Comparison of ENCODE assay signal across 1 cellular context in genomic region chr7:95501261-95501816, GRCh38.
A peak's percentile ranks its signal among the peaks of the same experiment; 100 is the strongest.
TF ChIP-seq lines count a peak whose summit lies in the region.

No MANE protein-coding gene starts in this region.

TF ChIP-seq in GM12878, 131 proteins besides CTCF, POLR2A, EP300 and RAD21 (continued from another document and continues in another):
- TF ChIP-seq POLR2AphosphoS5 (IDR thresholded peaks at IDR 0.05; ENCODE audit: low read length) (no peak), POLR2AphosphoS2 (IDR thresholded peaks at IDR 0.05; ENCODE audit: low read depth, low read length) (no peak), JUND (IDR thresholded peaks at IDR 0.05; ENCODE audit: low read depth, low read length) (no peak; the same call in 1 of the 2 replicates), TARDBP (IDR thresholded peaks at IDR 0.05; ENCODE audit: borderline replicate concordance) (no peak), TCF3 (IDR thresholded peaks at IDR 0.05; ENCODE audit: borderline replicate concordance, insufficient read depth, low read depth, low read length) (no peak), PAX5 (IDR thresholded peaks at IDR 0.05; ENCODE audit: borderline replicate concordance, low read depth, low read length) (peak; percentile 73; the same call in 1 of the 2 replicates), CHD1 (IDR thresholded peaks at IDR 0.05; ENCODE audit: low read depth, low read length) (no peak), ATF2 (IDR thresholded peaks at IDR 0.05; ENCODE audit: low read length) (peak; percentile 92), SKIL (IDR thresholded peaks at IDR 0.05; ENCODE audit: low read depth, poor library complexity, severe bottlenecking) (peak; percentile 81), ATF3 (IDR thresholded peaks at IDR 0.05; ENCODE audit: borderline replicate concordance, extremely low read depth, low read depth, low read length) (no peak), RELA (IDR thresholded peaks at IDR 0.05; ENCODE audit: borderline replicate concordance, partially characterized antibody) (peak; percentile 55), E4F1 (IDR thresholded peaks at IDR 0.05; ENCODE audit: borderline replicate concordance, partially characterized antibody) (no peak), TBL1XR1 (IDR thresholded peaks at IDR 0.05; ENCODE audit: low read depth, low read length) (peak; percentile 72; the same call in 1 of the 2 replicates), JUNB (IDR thresholded peaks at IDR 0.05) (peak; percentile 84), ZBED1 (IDR thresholded peaks at IDR 0.05; ENCODE audit: borderline replicate concordance) (peak; percentile 83; the same call in 1 of the 2 replicates), KLF5 (IDR thresholded peaks at IDR 0.05; ENCODE audit: partially characterized antibody) (no peak), GABPA (IDR thresholded peaks at IDR 0.05; ENCODE audit: low read depth) (peak; percentile 43; the same call in 1 of the 2 replicates), IRF4 (IDR thresholded peaks at IDR 0.05; ENCODE audit: low read depth, low read length) (peak; percentile 68), BHLHE40 (IDR thresholded peaks at IDR 0.05; ENCODE audit: borderline replicate concordance in 1 of 2, low read depth in 2 of 2, low read length in 1 of 2) (peak; percentile 87 to 89), REST (IDR thresholded peaks at IDR 0.05; ENCODE audit: low read depth, low read length) (no peak), ZNF622 (IDR thresholded peaks at IDR 0.05) (no peak), CHD4 (IDR thresholded peaks at IDR 0.05) (no peak), LARP7 (IDR thresholded peaks at IDR 0.05) (no peak), SPI1 (IDR thresholded peaks at IDR 0.05; ENCODE audit: borderline replicate concordance, insufficient read depth, low read depth, low read length) (no peak), CUX1 (IDR thresholded peaks at IDR 0.05; ENCODE audit: insufficient replicate concordance, low read depth, low read length) (peak; percentile 75), TCF12 (IDR thresholded peaks at IDR 0.05; ENCODE audit: low read depth, low read length) (peak; percentile 58; the same call in 1 of the 2 replicates), HDAC2 (IDR thresholded peaks at IDR 0.05) (no peak), NBN (IDR thresholded peaks at IDR 0.05) (peak; percentile 88), NR2F1 (conservative IDR thresholded peaks at IDR 0.05) (peak; percentile 100), SMARCA5 (IDR thresholded peaks at IDR 0.05) (no peak), ATF7 (IDR thresholded peaks at IDR 0.05; ENCODE audit: low read depth) (peak; percentile 98), NR2C1 (IDR thresholded peaks at IDR 0.05) (no peak), ASH2L (IDR thresholded peaks at IDR 0.05; ENCODE audit: borderline replicate concordance, low read depth) (no peak), IKZF2 (IDR thresholded peaks at IDR 0.05) (peak; percentile 100), CHD2 (IDR thresholded peaks at IDR 0.05; ENCODE audit: borderline replicate concordance, low read depth, low read length) (peak; percentile 66; the same call in 1 of the 2 replicates), IRF3 (IDR thresholded peaks at IDR 0.05) (no peak), NFIC (IDR thresholded peaks at IDR 0.05; ENCODE audit: low read depth, low read length) (peak; percentile 98), ZNF24 (IDR thresholded peaks at IDR 0.05) (peak; percentile 86), KDM1A (IDR thresholded peaks at IDR 0.05; ENCODE audit: borderline replicate concordance) (no peak), RUNX3 (IDR thresholded peaks at IDR 0.05; ENCODE audit: low read length) (peak; percentile 97), NRF1 (conservative IDR thresholded peaks at IDR 0.05; ENCODE audit: low read depth, low read length) (no peak), ZBTB11 (CRISPR knock-in tag; IDR thresholded peaks at IDR 0.05) (no peak), KAT2A (conservative IDR thresholded peaks at IDR 0.05; ENCODE audit: control insufficient read depth, low read depth, low read length) (no peak), EED (IDR thresholded peaks at IDR 0.05; ENCODE audit: low read depth) (peak; percentile 97), MYB (IDR thresholded peaks at IDR 0.05; ENCODE audit: borderline replicate concordance, low read depth, low read length) (peak; percentile 96), STAT1 (conservative IDR thresholded peaks at IDR 0.05) (no peak), RCOR1 (conservative IDR thresholded peaks at IDR 0.05; ENCODE audit: low read depth, low read length) (0 out of 2 replicates have a peak, but pooled peaks have one; percentile 52)
